In genomic region chr1:156654700-156655099, GRCh38 we compare ENCODE assay signal across 1 cellular context.
TF ChIP-seq lines count a peak whose summit lies in the region.

No MANE protein-coding gene starts in this region.

TF ChIP-seq in K562, 482 proteins besides CTCF, POLR2A, EP300 and RAD21:
- TF ChIP-seq NUFIP1 (IDR thresholded peaks at IDR 0.05; ENCODE audit: partially characterized antibody) = no peak
- no peak for TF ChIP-seq KDM5B (IDR thresholded peaks at IDR 0.05; ENCODE audit: insufficient replicate concordance, low read depth, low read length)
- TF ChIP-seq NCOA4 (IDR thresholded peaks at IDR 0.05; ENCODE audit: partially characterized antibody) = no peak
- TF ChIP-seq CREM (IDR thresholded peaks at IDR 0.05; ENCODE audit: low read depth) = no peak
- no peak for TF ChIP-seq SNIP1 (IDR thresholded peaks at IDR 0.05; ENCODE audit: low read depth)
- no peak for TF ChIP-seq STAT6 (CRISPR knock-in tag; IDR thresholded peaks at IDR 0.05)
- TF ChIP-seq MAFG (tag; conservative IDR thresholded peaks at IDR 0.05) = peak; percentile 43
- no peak for TF ChIP-seq ZBTB17 (CRISPR knock-in tag; IDR thresholded peaks at IDR 0.05)
